In the genomic region with DNA sequence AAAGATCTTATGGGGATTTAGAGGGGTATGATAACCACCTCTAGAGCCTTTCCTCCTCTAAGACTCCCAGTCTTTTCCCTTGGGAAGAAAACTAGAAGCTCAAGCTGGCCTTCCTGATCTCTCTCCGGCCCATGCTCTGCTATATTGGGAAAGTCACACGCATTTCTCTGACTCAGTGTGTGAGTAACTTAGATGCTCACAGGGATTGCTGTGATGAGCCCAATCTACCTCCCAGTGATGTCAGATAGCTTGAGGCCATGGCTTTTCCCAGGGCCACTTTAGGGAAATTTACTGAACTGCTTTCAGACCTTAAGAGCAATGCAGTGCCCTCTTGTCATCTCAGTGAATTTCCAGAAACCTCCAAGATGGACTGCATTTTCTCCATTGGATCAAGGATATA, we compare ENCODE assay signal across 25 cellular contexts. TPM values are rescaled to one million over a fixed set of nuclear protein-coding genes. Genes with fewer than 3 reads are reported as not detected.
DNase-seq lines count a peak whose midpoint lies in the region; ATAC-seq, FAIRE-seq and TF ChIP-seq lines count a peak whose summit lies in the region.
"Had no signal": no experiment of that assay in that cellular context is flagged by ENCODE, and none has a peak within 500 bp of the region (broad histone marks: within the 10 kb centered on the region; RNA-seq: fewer than 3 reads in every experiment).

No MANE protein-coding gene starts in this region.

- H3K4me1 ChIP-seq in A549: no peaks in the 10 kb centered on the region
- H3K4me1 ChIP-seq in astrocyte (ENCODE audit: insufficient read depth, low read length): peaks cover 8% of the 10 kb centered on the region
- no peaks in the 10 kb centered on the region for H3K4me1 ChIP-seq in SK-N-SH (ENCODE audit: control insufficient read depth in 1 of 2, insufficient read depth in 2 of 2, low read depth in 1 of 2, low read length in 1 of 2)

- H3K9me3 Mint-ChIP-seq in HFFc6 (peaks cover 14% of the 10 kb centered on the region), astrocyte (ENCODE audit: unreplicated experiment) (peaks cover 2% of the 10 kb centered on the region)
- peaks cover 0 to 2% of the 10 kb centered on the region in 2 donors for H3K9me3 Mint-ChIP-seq in activated T-cell treated with anti-CD3 and anti-CD28 coated beads, Interleukin-2, amount 50 U/mL, for 72 hours
- H3K9me3 Mint-ChIP-seq: activated CD4-positive, alpha-beta T cell treated with anti-CD3 and anti-CD28 coated beads, Interleukin-2, amount 10 ng/mL, durations not matched to agents 24 days and 14 days; stimulated activated naive CD8-positive, alpha-beta T cell treated with anti-CD3 and anti-CD28 coated beads, Interleukin-15, amount 100 ng/mL, for 72 hours; type B pancreatic cell had no signal

- H3K27ac Mint-ChIP-seq in HFFc6 (no peak overlapping the region; the same call in 1 of the 2 replicates), astrocyte (ENCODE audit: unreplicated experiment) (peak overlapping the region; percentile 50)
- H3K27ac Mint-ChIP-seq in activated T-cell treated with anti-CD3 and anti-CD28 coated beads, Interleukin-2, amount 50 U/mL, for 72 hours: no peak overlapping the region
- H3K27ac Mint-ChIP-seq: activated CD4-positive, alpha-beta T cell treated with anti-CD3 and anti-CD28 coated beads, Interleukin-2, amount 10 ng/mL, durations not matched to agents 24 days and 14 days; naive B cell; stimulated activated naive CD8-positive, alpha-beta T cell treated with anti-CD3 and anti-CD28 coated beads, Interleukin-15, amount 100 ng/mL, for 72 hours; type B pancreatic cell had no signal

- no peak for TF ChIP-seq POLR2A in A549 (IDR thresholded peaks at IDR 0.05; ENCODE audit: low read length)

- POLR2A ChIA-PET in A549 (lab: Yijun Ruan, JAX) (no interaction called here), SK-N-SH (lab: Yijun Ruan, JAX) (no interaction called here)

- intact Hi-C loops in posterior vena cava (cut with DNase I): no loop called here

- H3K4me3 ChIP-seq in A549: no peak overlapping the region
- no peak overlapping the region for H3K4me3 ChIP-seq in astrocyte (ENCODE audit: insufficient read depth, low read depth, low read length)
- H3K4me3 ChIP-seq in SK-N-SH (ENCODE audit: low read depth in 2 of 2, low read length in 1 of 2): no peak overlapping the region

- H3K4me3 Mint-ChIP-seq in HFFc6 (no peak overlapping the region), astrocyte (ENCODE audit: unreplicated experiment) (no peak overlapping the region)
- H3K4me3 Mint-ChIP-seq in activated T-cell treated with anti-CD3 and anti-CD28 coated beads, Interleukin-2, amount 50 U/mL, for 72 hours: no peak overlapping the region
- H3K4me3 Mint-ChIP-seq: activated CD4-positive, alpha-beta T cell treated with anti-CD3 and anti-CD28 coated beads, Interleukin-2, amount 10 ng/mL, durations not matched to agents 24 days and 14 days; CD14-positive monocyte; naive B cell; stimulated activated naive CD8-positive, alpha-beta T cell treated with anti-CD3 and anti-CD28 coated beads, Interleukin-15, amount 100 ng/mL, for 72 hours; type B pancreatic cell had no signal

- no peaks in the 10 kb centered on the region for H3K9me2 ChIP-seq in SK-N-SH

- 6% methylated on average over 2 of the region's 2 CpGs for WGBS in A549 (ENCODE audit: missing lambda C conversion rate)
- WGBS in SK-N-SH (ENCODE audit: low lambda C conversion rate): 7% methylated on average over 2 of the region's 2 CpGs

- H3K4me2 ChIP-seq in A549: no peak overlapping the region
- H3K4me2 ChIP-seq in astrocyte (ENCODE audit: low read length): no peak overlapping the region
- no peak overlapping the region for H3K4me2 ChIP-seq in SK-N-SH

- DNase-seq in A549 (ENCODE audit: low read depth in 1 of 2, low spot score in 1 of 2) (peak in 1 of 2 experiments; percentile 26), HFFc6 (peak; percentile 63), astrocyte (ENCODE audit: low read depth) (peak; percentile 18), islet precursor cell (peak; percentile 89), GM13976 (ENCODE audit: low spot score) (no peak), SK-N-SH (no peak), posterior vena cava (ENCODE audit: low spot score) (no peak)
- DNase-seq in activated T-cell treated with anti-CD3 and anti-CD28 coated beads, Interleukin-2, amount 50 U/mL, for 72 hours: no peak
- DNase-seq: activated CD4-positive, alpha-beta T cell treated with anti-CD3 and anti-CD28 coated beads, Interleukin-2, amount 10 ng/mL, durations not matched to agents 24 days and 14 days; activated CD8-positive, alpha-beta memory T cell treated with anti-CD3 and anti-CD28 coated beads, Interleukin-2, amount 50 U/mL, for 4 hours; activated gamma-delta T cell; central memory CD4-positive, alpha-beta T cell; DMS153; KG1; naive B cell; NCI-H1092; NCI-H2081; NCI-H446 treated with DMSO at 0.1 percent for 48 hours; NK-92 treated with Interleukin-12 subunit alpha and Interleukin-12 subunit beta, amount 100 ng/mL, for 24 hours; stimulated activated CD4-positive, alpha-beta T cell treated with anti-CD3 and anti-CD28 coated beads, Interleukin-2, amount 100 ng/mL, for 24 hours; stimulated activated naive CD8-positive, alpha-beta T cell treated with anti-CD3 and anti-CD28 coated beads, Interleukin-15, amount 100 ng/mL, for 72 hours had no signal

- CTCF ChIA-PET in A549 (lab: Yijun Ruan, JAX): interaction anchor here (1.0 to 1.9 kb wide), 5 partner anchors 10 to 329 kb away, joined by 3 to 8 read pairs (median 4); no protein-coding TSS in a partner anchor
- CTCF ChIA-PET in SK-N-SH (lab: Yijun Ruan, JAX): interaction anchor here (1.0 to 1.9 kb wide), 5 partner anchors 8 to 330 kb away, joined by 3 to 5 read pairs (median 3); a partner anchor contains a TSS

- H4K20me1 ChIP-seq in astrocyte (ENCODE audit: insufficient read depth, low read length) (no peaks in the 10 kb centered on the region), SK-N-SH (ENCODE audit: insufficient read depth) (no peaks in the 10 kb centered on the region)

- H3K27ac ChIP-seq in A549 (no peak overlapping the region), astrocyte (ENCODE audit: low read depth, low read length) (no peak overlapping the region), SK-N-SH (ENCODE audit: low read depth in 2 of 2, low read length in 1 of 2) (no peak overlapping the region)

- H2AFZ ChIP-seq in astrocyte (ENCODE audit: low read depth, low read length) (no peak overlapping the region), SK-N-SH (ENCODE audit: low read depth) (no peak overlapping the region)

- H3K79me2 ChIP-seq in astrocyte (ENCODE audit: insufficient read depth, low read length) (no peaks in the 10 kb centered on the region), SK-N-SH (ENCODE audit: insufficient read depth) (no peaks in the 10 kb centered on the region)

- TF ChIP-seq CTCF in A549 (IDR thresholded peaks at IDR 0.05) (no peak), HFFc6 (IDR thresholded peaks at IDR 0.05) (no peak), astrocyte (IDR thresholded peaks at IDR 0.05; ENCODE audit: insufficient read depth, low read depth, low read length) (no peak), GM13976 (IDR thresholded peaks at IDR 0.05; ENCODE audit: borderline replicate concordance, control extremely low read depth, extremely low read depth, insufficient read depth, missing control alignments) (no peak), SK-N-SH (IDR thresholded peaks at IDR 0.05) (no peak)

- no peaks in the 10 kb centered on the region for H3K36me3 ChIP-seq in astrocyte (ENCODE audit: insufficient read depth, low read length)
- H3K36me3 ChIP-seq in SK-N-SH (replicated peaks in 1 of 2; ENCODE audit: control insufficient read depth in 1 of 2, insufficient read depth in 2 of 2, low read length in 1 of 2): no peaks in the 10 kb centered on the region

- H3K27me3 ChIP-seq in astrocyte (ENCODE audit: insufficient read depth, low read length): peaks cover 7% of the 10 kb centered on the region
- H3K27me3 ChIP-seq in SK-N-SH (ENCODE audit: insufficient read depth): no peaks in the 10 kb centered on the region

- TF ChIP-seq EP300 in A549 (IDR thresholded peaks at IDR 0.05) (no peak), SK-N-SH (IDR thresholded peaks at IDR 0.05; ENCODE audit: borderline replicate concordance in 1 of 2, low read depth in 1 of 2, low read length in 1 of 2) (no peak)

- H3K4me1 Mint-ChIP-seq in HFFc6 (ENCODE audit: low read depth) (peaks cover 15% of the 10 kb centered on the region), astrocyte (ENCODE audit: low read depth, unreplicated experiment) (peaks cover 18% of the 10 kb centered on the region)
- H3K4me1 Mint-ChIP-seq in activated T-cell treated with anti-CD3 and anti-CD28 coated beads, Interleukin-2, amount 50 U/mL, for 72 hours (ENCODE audit: low read depth): no peaks in the 10 kb centered on the region
- H3K4me1 Mint-ChIP-seq: activated CD4-positive, alpha-beta T cell treated with anti-CD3 and anti-CD28 coated beads, Interleukin-2, amount 10 ng/mL, durations not matched to agents 24 days and 14 days; CD14-positive monocyte; naive B cell; stimulated activated naive CD8-positive, alpha-beta T cell treated with anti-CD3 and anti-CD28 coated beads, Interleukin-15, amount 100 ng/mL, for 72 hours had no signal

- ATAC-seq in A549: peak; percentile 57 to 74; a peak in 5 of 6 replicates
- no peak for ATAC-seq in activated T-cell treated with anti-CD3 and anti-CD28 coated beads, Interleukin-2, amount 50 U/mL, for 72 hours (replicated peaks in 1 of 2)
- ATAC-seq: stimulated activated naive CD8-positive, alpha-beta T cell treated with anti-CD3 and anti-CD28 coated beads, Interleukin-15, amount 100 ng/mL, for 72 hours had no signal

- TF ChIP-seq RAD21 in A549 (conservative IDR thresholded peaks at IDR 0.05 in 1 of 2, IDR thresholded peaks at IDR 0.05 in 1 of 2) (no peak), SK-N-SH (IDR thresholded peaks at IDR 0.05; ENCODE audit: low read length) (no peak)

- FAIRE-seq in A549 (lab: Jason Lieb, UNC) (no peak), astrocyte (lab: Jason Lieb, UNC) (no peak)
- FAIRE-seq: A204.1 had no signal

- H3K27me3 Mint-ChIP-seq in HFFc6 (ENCODE audit: insufficient read depth) (peaks cover 12% of the 10 kb centered on the region), astrocyte (ENCODE audit: low read depth, unreplicated experiment) (peaks cover 34% of the 10 kb centered on the region)
- peaks cover 60% of the 10 kb centered on the region for H3K27me3 Mint-ChIP-seq in activated T-cell treated with anti-CD3 and anti-CD28 coated beads, Interleukin-2, amount 50 U/mL, for 72 hours (ENCODE audit: low read depth)

- H3K9me3 ChIP-seq in A549 (no peaks in the 10 kb centered on the region), astrocyte (ENCODE audit: insufficient read depth, low read depth, low read length) (no peaks in the 10 kb centered on the region), SK-N-SH (no peaks in the 10 kb centered on the region)

- H3F3A ChIP-seq in SK-N-SH (replicated peaks; ENCODE audit: insufficient read depth): no peaks in the 10 kb centered on the region

- H3K36me3 Mint-ChIP-seq in HFFc6 (ENCODE audit: low read depth) (0 out of 2 replicates have a peak, but pooled peaks cover 4% of the 10 kb centered on the region), astrocyte (ENCODE audit: low read depth, unreplicated experiment) (no peaks in the 10 kb centered on the region)
- no peaks in the 10 kb centered on the region for H3K36me3 Mint-ChIP-seq in activated T-cell treated with anti-CD3 and anti-CD28 coated beads, Interleukin-2, amount 50 U/mL, for 72 hours (ENCODE audit: insufficient read depth in 2 of 2)
- H3K36me3 Mint-ChIP-seq: CD14-positive monocyte, naive B cell, type B pancreatic cell had no signal

- H3K9ac ChIP-seq in astrocyte (ENCODE audit: low read length) (no peak overlapping the region), SK-N-SH (no peak overlapping the region)

- in situ Hi-C loops in GM13976 (cut with MboI; ENCODE audit: low sequenced_read_pairs, unreplicated experiment): loop anchor here (5.0 to 25.0 kb wide), 2 partner anchors 288 to 327 kb away; no protein-coding TSS in a partner anchor

RNA-seq across cellular contexts. Expression of a gene that starts 8.6 kb away (rescaled TPM):
- 0.22 and 0.32 TPM in 2 replicates for polyA plus RNA-seq in A549 (2011; rRNA removed)
- 0.44 and 0.53 TPM in 2 replicates for polyA plus RNA-seq in A549 (2012; cell fraction: cytosol; rRNA removed)
- polyA plus RNA-seq in A549 (2012; cell fraction: nucleus; rRNA removed): 0.18 and 0.28 TPM in 2 replicates
- polyA plus RNA-seq in A549 (2017; fragmentation: RNase III; extraction: RNeasy Plus Mini Kit Qiagen cat#74134 plus additional on column Dnase treatment): 0.41 to 1.0 TPM (median 0.62 TPM) in 3 replicates
- polyA minus RNA-seq in A549 (2011; rRNA and poly(A)+ RNA removed): 0.24 TPM in 1 of 2 replicates, not detected in the other
- total RNA-seq in HFFc6 (2021; fragmentation: NEBNext Ultra II Directional; extraction: Animal tissue kit (Norgen Biotek cat#: 25700)): under 1 TPM in 2 of 6 experiments, not detected in 4; 0.05 to 0.12 TPM
- 8.6 and 9.0 TPM in 2 replicates for total RNA-seq in astrocyte
- total RNA-seq in activated T-cell treated with anti-CD3 and anti-CD28 coated beads, Interleukin-2, amount 50 U/mL, for 72 hours: not detected
- 0.05 and 0.16 TPM in 2 replicates for polyA plus RNA-seq in SK-N-SH (2012; rRNA removed)
- 0.06 and 0.21 TPM in 2 replicates for polyA plus RNA-seq in SK-N-SH (2012; cell fraction: cytosol; rRNA removed)
- 0.04 and 0.06 TPM in 2 replicates for polyA plus RNA-seq in SK-N-SH (2012; cell fraction: nucleus; rRNA removed)
- not detected for total RNA-seq in posterior vena cava
- total RNA-seq: activated CD4-positive, alpha-beta T cell treated with anti-CD3 and anti-CD28 coated beads, Interleukin-2, amount 10 ng/mL, durations not matched to agents 24 days and 14 days; liver had no signal
- polyA plus RNA-seq: CD14-positive monocyte, liver had no signal

Comparison
In these comparisons a context has a peak if more than half of its experiments do, and no peak if none do; other contexts are left out.
1. ATAC-seq: peak in A549 (2 of 2); none in activated T-cell treated with anti-CD3 and anti-CD28 coated beads, Interleukin-2, amount 50 U/mL, for 72 hours (0 of 2).
2. DNase-seq: peak in HFFc6 (single experiment), astrocyte (single experiment) and islet precursor cell (single experiment); none in activated T-cell treated with anti-CD3 and anti-CD28 coated beads, Interleukin-2, amount 50 U/mL, for 72 hours (0 of 2), GM13976 (single experiment), SK-N-SH (single experiment) and posterior vena cava (single experiment).